Comparison of ENCODE assay signal across 8 cellular contexts in the genomic region with DNA sequence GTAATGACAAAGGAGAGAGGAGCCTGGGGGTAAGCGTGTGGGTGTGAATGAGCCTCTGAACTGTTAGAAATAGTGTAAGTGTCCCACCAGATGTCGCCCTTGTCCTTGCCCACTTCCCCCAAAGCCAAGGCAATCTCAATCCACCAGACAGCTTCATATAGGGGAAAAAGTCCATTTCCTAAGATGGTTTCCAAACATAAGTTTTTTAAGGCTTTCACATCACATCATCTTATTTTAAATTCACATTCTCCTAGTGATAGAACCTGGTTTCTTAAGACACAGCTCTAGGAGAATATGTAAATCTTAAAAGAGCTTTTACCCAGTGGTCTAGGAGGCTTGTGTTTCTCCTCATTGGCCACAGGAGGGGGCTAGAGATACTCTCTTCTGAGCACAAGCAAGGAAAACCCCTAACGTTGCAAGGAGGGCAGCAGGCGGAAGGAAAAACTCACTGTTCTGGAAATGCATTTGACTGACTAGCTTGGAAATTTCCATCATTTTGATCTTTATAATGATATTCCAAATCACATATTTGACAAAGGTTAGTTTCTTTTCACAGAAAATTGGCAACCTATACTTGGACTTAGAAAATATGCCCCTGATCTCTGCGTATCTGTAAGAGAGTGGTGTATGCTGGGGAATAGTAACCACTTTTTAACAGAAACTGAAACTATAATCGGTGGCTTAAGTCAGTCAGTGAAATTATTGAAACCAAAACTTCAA. TPM values are rescaled to one million over a fixed set of nuclear protein-coding genes. Genes with fewer than 3 reads are reported as not detected.
A peak's percentile ranks its signal among the peaks of the same experiment; 100 is the strongest.
DNase-seq lines count a peak whose midpoint lies in the region; ATAC-seq and TF ChIP-seq lines count a peak whose summit lies in the region.

No MANE protein-coding gene starts in this region.

- no peaks in the 10 kb centered on the region for H3K27me3 Mint-ChIP-seq in activated T-helper 2 cell treated with anti-CD3 and anti-CD28 coated beads, Interferon-gamma antibody, Interleukin-2, Interleukin-4, amounts not matched to agents 10 μg/mL and 5 μg/mL and 100 μg/mL, durations not matched to agents 14 hours and 24 hours and 36 hours (ENCODE audit: low read depth)

- TF ChIP-seq CTCF in KMS-11 (conservative IDR thresholded peaks at IDR 0.05; ENCODE audit: low read depth, low read length) = peak; percentile 88
- TF ChIP-seq CTCF in Peyer's patch (IDR thresholded peaks at IDR 0.05) = peak; percentile 76 to 95 (median 92)
- peak; percentile 78 for TF ChIP-seq CTCF in foreskin fibroblast (IDR thresholded peaks at IDR 0.05; ENCODE audit: low read depth, low read length)

- H3K9ac ChIP-seq in KMS-11 = no peak overlapping the region

- peaks cover 68% of the 10 kb centered on the region for H3K36me3 Mint-ChIP-seq in activated T-helper 2 cell treated with anti-CD3 and anti-CD28 coated beads, Interferon-gamma antibody, Interleukin-2, Interleukin-4, amounts not matched to agents 10 μg/mL and 5 μg/mL and 100 μg/mL, durations not matched to agents 14 hours and 24 hours and 36 hours (ENCODE audit: low read depth)

- peak; percentile 91 for ATAC-seq in GM21723 (IDR thresholded peaks at IDR 0.05; ENCODE audit: unreplicated experiment)

- no peak for TF ChIP-seq POLR2A in Peyer's patch (IDR thresholded peaks at IDR 0.05)

- peak overlapping the region; percentile 52; the same call in 1 of the 2 replicates for H2AFZ ChIP-seq in KMS-11 (ENCODE audit: low read depth)

- WGBS in thymus = 2% methylated on average over 6 of the region's 6 CpGs

- H3K27ac ChIP-seq in KMS-11 = peak overlapping the region; percentile 15; the same call in 1 of the 2 replicates
- H3K27ac ChIP-seq in Peyer's patch = peak overlapping the region; percentile 57 to 77 (median 68)
- H3K27ac ChIP-seq in thymus (ENCODE audit: low read depth) = peak overlapping the region; percentile 74

- no peaks in the 10 kb centered on the region for H3K79me2 ChIP-seq in KMS-11 (ENCODE audit: insufficient read depth, low read depth)

- H3K27me3 ChIP-seq in KMS-11 (ENCODE audit: insufficient read depth, low read depth) (no peaks in the 10 kb centered on the region), Peyer's patch (no peaks in the 10 kb centered on the region), thymus (ENCODE audit: control insufficient read depth, insufficient read depth) (no peaks in the 10 kb centered on the region)

- H3K9me3 ChIP-seq in Peyer's patch (no peaks in the 10 kb centered on the region), thymus (ENCODE audit: control insufficient read depth) (no peaks in the 10 kb centered on the region)

- H3K36me3 ChIP-seq in KMS-11 (ENCODE audit: insufficient read depth) = no peaks in the 10 kb centered on the region
- H3K36me3 ChIP-seq in Peyer's patch = no peaks in the 10 kb centered on the region
- no peaks in the 10 kb centered on the region for H3K36me3 ChIP-seq in thymus (ENCODE audit: control insufficient read depth, insufficient read depth)

- H3K4me3 ChIP-seq in KMS-11 (IDR thresholded peaks at IDR 0.05; ENCODE audit: insufficient read depth, low read depth, low read length) = no peak overlapping the region
- peak overlapping the region; percentile 23 to 54 (median 38) for H3K4me3 ChIP-seq in Peyer's patch
- peak overlapping the region; percentile 32 to 53 for H3K4me3 ChIP-seq in foreskin fibroblast (ENCODE audit: low read depth in 1 of 2, low read length in 2 of 2)
- H3K4me3 ChIP-seq in thymus (ENCODE audit: low read length) = peak overlapping the region; percentile 65

- peak overlapping the region; percentile 44; the same call in 1 of the 2 replicates for H3K4me2 ChIP-seq in KMS-11

- peak overlapping the region; percentile 87 for H3K27ac Mint-ChIP-seq in activated T-helper 2 cell treated with anti-CD3 and anti-CD28 coated beads, Interferon-gamma antibody, Interleukin-2, Interleukin-4, amounts not matched to agents 10 μg/mL and 5 μg/mL and 100 μg/mL, durations not matched to agents 14 hours and 24 hours and 36 hours

- H3K9me3 Mint-ChIP-seq in activated T-helper 2 cell treated with anti-CD3 and anti-CD28 coated beads, Interferon-gamma antibody, Interleukin-2, Interleukin-4, amounts not matched to agents 10 μg/mL and 5 μg/mL and 100 μg/mL, durations not matched to agents 14 hours and 24 hours and 36 hours = peaks cover 6% of the 10 kb centered on the region

- H3K4me3 Mint-ChIP-seq in activated T-helper 2 cell treated with anti-CD3 and anti-CD28 coated beads, Interferon-gamma antibody, Interleukin-2, Interleukin-4, amounts not matched to agents 10 μg/mL and 5 μg/mL and 100 μg/mL, durations not matched to agents 14 hours and 24 hours and 36 hours (ENCODE audit: low read depth) = peak overlapping the region; percentile 70

- DNase-seq in Daoy (ENCODE audit: low read depth) (peak; percentile 96), Peyer's patch (peak in 2 of 3 donors; percentile 66 to 81), foreskin fibroblast (peak; percentile 75 to 95), nucleus accumbens (lab: John Stamatoyannopoulos, UW) (peak in 43 of 56 donors; percentile 5 to 75 (median 40))
- peak; percentile 72 for DNase-seq in activated T-helper 2 cell treated with anti-CD3 and anti-CD28 coated beads, Interferon-gamma antibody, Interleukin-2, Interleukin-4, amounts not matched to agents 10 μg/mL and 5 μg/mL and 100 μg/mL, durations not matched to agents 14 hours and 24 hours and 36 hours (ENCODE audit: low spot score)

- H3K4me1 Mint-ChIP-seq in activated T-helper 2 cell treated with anti-CD3 and anti-CD28 coated beads, Interferon-gamma antibody, Interleukin-2, Interleukin-4, amounts not matched to agents 10 μg/mL and 5 μg/mL and 100 μg/mL, durations not matched to agents 14 hours and 24 hours and 36 hours (ENCODE audit: low read depth) = peaks cover 32% of the 10 kb centered on the region

- intact Hi-C loops in activated T-helper 2 cell treated with anti-CD3 and anti-CD28 coated beads, Interferon-gamma antibody, Interleukin-2, Interleukin-4, amounts not matched to agents 10 μg/mL and 5 μg/mL and 100 μg/mL, durations not matched to agents 14 hours and 24 hours and 36 hours (cut with micrococcal nuclease) = loop anchor here (1.0 to 5.0 kb wide), 7 partner anchors 14 to 314 kb away; a partner anchor contains a TSS

- no peaks in the 10 kb centered on the region for H4K20me1 ChIP-seq in KMS-11 (ENCODE audit: insufficient read depth)

- H3K4me1 ChIP-seq in KMS-11 (ENCODE audit: low read depth, poor library complexity, severe bottlenecking) (peaks cover 12% of the 10 kb centered on the region), Peyer's patch (peaks cover 0 to 4% (median 0%) of the 10 kb centered on the region in 4 donors), thymus (ENCODE audit: control insufficient read depth, insufficient read depth, low read length) (peaks cover 3% of the 10 kb centered on the region)

RNA-seq across cellular contexts. Expression of a gene that starts 51.9 kb away (rescaled TPM):
- 0.91 and 1.4 TPM in 2 replicates for total RNA-seq in Daoy (2014; rRNA removed; shearing (Covaris generic))
- 1 to 10 TPM in 1 of 4 donors, not detected in 3; 9.1 TPM for total RNA-seq in Peyer's patch
- total RNA-seq in activated T-helper 2 cell treated with anti-CD3 and anti-CD28 coated beads, Interferon-gamma antibody, Interleukin-2, Interleukin-4, amounts not matched to agents 10 μg/mL and 5 μg/mL and 100 μg/mL, durations not matched to agents 14 hours and 24 hours and 36 hours = 0.11 TPM in 1 of 2 replicates, not detected in the other
- 2.2 TPM for polyA plus RNA-seq in thymus

RNA-seq across cellular contexts. Expression of a gene that starts 52.0 kb away (rescaled TPM):
- total RNA-seq in Daoy (2014; rRNA removed; shearing (Covaris generic)) = 13.5 and 13.6 TPM in 2 replicates
- total RNA-seq in Peyer's patch = 10 to 100 TPM in 1 of 4 donors, 1 to 10 TPM in 3; 1.7 to 62.7 (median 5.2) TPM
- total RNA-seq in activated T-helper 2 cell treated with anti-CD3 and anti-CD28 coated beads, Interferon-gamma antibody, Interleukin-2, Interleukin-4, amounts not matched to agents 10 μg/mL and 5 μg/mL and 100 μg/mL, durations not matched to agents 14 hours and 24 hours and 36 hours = 142 and 143 TPM in 2 replicates
- 18.2 TPM for polyA plus RNA-seq in thymus

Comparison
In these comparisons a context has a peak if more than half of its experiments do, and no peak if none do; other contexts are left out.
1. DNase-seq: peak in every context shown above with its lines; median percentile 96 in Daoy; 85 in foreskin fibroblast; 74 in Peyer's patch; 72 in activated T-helper 2 cell treated with anti-CD3 and anti-CD28 coated beads, Interferon-gamma antibody, Interleukin-2, Interleukin-4, amounts not matched to agents 10 μg/mL and 5 μg/mL and 100 μg/mL, durations not matched to agents 14 hours and 24 hours and 36 hours; 40 in nucleus accumbens.
2. H3K27ac ChIP-seq: peak in every context shown above with its lines; median percentile 74 in thymus; 68 in Peyer's patch; 15 in KMS-11.